In genomic region chr7:10973061-10973941, GRCh38 we compare ENCODE assay signal across 1 cellular context.
TF ChIP-seq lines count a peak whose summit lies in the region.

Gene PHF14, plus strand, starts transcription at chr7:10973872. Its CDS starts 452 bp downstream, at chr7:10974324.

TF ChIP-seq in HepG2, 621 proteins besides CTCF, POLR2A, EP300 and RAD21 (continued from another document and continues in another):
- TF ChIP-seq PAXIP1 (CRISPR knock-in tag; conservative IDR thresholded peaks at IDR 0.05): peak; percentile 68
- peak; percentile 67 for TF ChIP-seq SP5 (CRISPR knock-in tag; IDR thresholded peaks at IDR 0.05; ENCODE audit: borderline replicate concordance, low read depth)
- no peak for TF ChIP-seq GRHL1 (CRISPR knock-in tag; conservative IDR thresholded peaks at IDR 0.05)
- TF ChIP-seq ELF1 (CRISPR knock-in tag; IDR thresholded peaks at IDR 0.05): peak; percentile 64
- TF ChIP-seq RNF2 (conservative IDR thresholded peaks at IDR 0.05; ENCODE audit: low read depth): no peak
- no peak for TF ChIP-seq GTF3A (CRISPR knock-in tag; conservative IDR thresholded peaks at IDR 0.05)
- TF ChIP-seq ZNF713 (CRISPR knock-in tag; IDR thresholded peaks at IDR 0.05): no peak
- TF ChIP-seq SNAPC2 (CRISPR knock-in tag; IDR thresholded peaks at IDR 0.05): no peak
- no peak for TF ChIP-seq HDAC1 (CRISPR knock-in tag; IDR thresholded peaks at IDR 0.05)
- no peak for TF ChIP-seq RARG (CRISPR knock-in tag; IDR thresholded peaks at IDR 0.05; ENCODE audit: low read depth)
- TF ChIP-seq ZNF430 (CRISPR knock-in tag; IDR thresholded peaks at IDR 0.05): no peak; the same call in 1 of the 2 replicates
- TF ChIP-seq MEIS2 (CRISPR knock-in tag; IDR thresholded peaks at IDR 0.05): peak; percentile 16; the same call in 1 of the 2 replicates
- no peak for TF ChIP-seq ZNF30 (CRISPR knock-in tag; IDR thresholded peaks at IDR 0.05)
- no peak for TF ChIP-seq HIVEP1 (CRISPR knock-in tag; IDR thresholded peaks at IDR 0.05)
- no peak for TF ChIP-seq ZBTB20 (CRISPR knock-in tag; IDR thresholded peaks at IDR 0.05; ENCODE audit: borderline replicate concordance, low read depth)
- TF ChIP-seq ZNF431 (CRISPR knock-in tag; IDR thresholded peaks at IDR 0.05; ENCODE audit: borderline replicate concordance, low read depth): peak; percentile 81; the same call in 1 of the 2 replicates
- TF ChIP-seq ZBTB21 (CRISPR knock-in tag; IDR thresholded peaks at IDR 0.05): peak; percentile 31
- no peak for TF ChIP-seq SCMH1 (CRISPR knock-in tag; IDR thresholded peaks at IDR 0.05; ENCODE audit: borderline replicate concordance)
- TF ChIP-seq ZNF281 (CRISPR knock-in tag; IDR thresholded peaks at IDR 0.05; ENCODE audit: borderline replicate concordance): no peak
- TF ChIP-seq ZNF768 (CRISPR knock-in tag; IDR thresholded peaks at IDR 0.05): no peak; the same call in 1 of the 2 replicates
- TF ChIP-seq ZBTB25 (CRISPR knock-in tag; IDR thresholded peaks at IDR 0.05): peak; percentile 44; the same call in 1 of the 2 replicates
- TF ChIP-seq ZEB1 (IDR thresholded peaks at IDR 0.05; ENCODE audit: insufficient replicate concordance, low read depth): peak; percentile 78
- TF ChIP-seq SIX1 (CRISPR knock-in tag; IDR thresholded peaks at IDR 0.05; ENCODE audit: borderline replicate concordance): no peak
- TF ChIP-seq PHF8 (CRISPR knock-in tag; IDR thresholded peaks at IDR 0.05): peak; percentile 81
- TF ChIP-seq PHF21A (CRISPR knock-in tag; IDR thresholded peaks at IDR 0.05): peak; percentile 88
- TF ChIP-seq NFRKB (IDR thresholded peaks at IDR 0.05): no peak
- peak; percentile 56; the same call in 1 of the 2 replicates for TF ChIP-seq REPIN1 (CRISPR knock-in tag; IDR thresholded peaks at IDR 0.05; ENCODE audit: borderline replicate concordance, low read depth)
- TF ChIP-seq ZNF558 (CRISPR knock-in tag; IDR thresholded peaks at IDR 0.05; ENCODE audit: borderline replicate concordance): peak; percentile 89; the same call in 1 of the 2 replicates
- no peak for TF ChIP-seq MBNL3 (CRISPR knock-in tag; conservative IDR thresholded peaks at IDR 0.05)
- peak; percentile 86 for TF ChIP-seq ASH2L (IDR thresholded peaks at IDR 0.05; ENCODE audit: insufficient read length, low read depth, low read length)
- peak; percentile 16; the same call in 1 of the 2 replicates for TF ChIP-seq RERE (CRISPR knock-in tag; IDR thresholded peaks at IDR 0.05; ENCODE audit: low read depth)
- TF ChIP-seq FIP1L1 (IDR thresholded peaks at IDR 0.05; ENCODE audit: borderline replicate concordance, insufficient read depth, low read depth, low read length): 0 out of 2 replicates have a peak, but pooled peaks have one; percentile 56
- no peak for TF ChIP-seq ZBTB40 (IDR thresholded peaks at IDR 0.05)
- TF ChIP-seq ZBTB40 (CRISPR knock-in tag; IDR thresholded peaks at IDR 0.05): no peak
- 0 out of 2 replicates have a peak, but pooled peaks have one; percentile 8 for TF ChIP-seq ZNF264 (CRISPR knock-in tag; IDR thresholded peaks at IDR 0.05)
